ENCODE assay signal across 14 cellular contexts in genomic region chr10:62728479-62728878, GRCh38.
A peak's percentile ranks its signal among the peaks of the same experiment; 100 is the strongest.
DNase-seq lines count a peak whose midpoint lies in the region; ATAC-seq and TF ChIP-seq lines count a peak whose summit lies in the region.
"Had no signal": no experiment of that assay in that cellular context is flagged by ENCODE, and none has a peak within 500 bp of the region (broad histone marks: within the 10 kb centered on the region; RNA-seq: fewer than 3 reads in every experiment).

No MANE protein-coding gene starts in this region.

- no peak overlapping the region for H2AFZ ChIP-seq in DND-41 (ENCODE audit: low read depth, low read length)

- no peaks in the 10 kb centered on the region for H3K4me1 ChIP-seq in DND-41 (ENCODE audit: insufficient read depth, low read length)
- peaks cover under 1% of the 10 kb centered on the region for H3K4me1 ChIP-seq in adipocyte (ENCODE audit: control insufficient read depth, insufficient read depth, low read length)
- peaks cover 11% of the 10 kb centered on the region for H3K4me1 ChIP-seq in effector memory CD4-positive, alpha-beta T cell (ENCODE audit: control insufficient read depth, insufficient read depth, low read length, poor library complexity, severe bottlenecking)
- H3K4me1 ChIP-seq: BE2C had no signal

- H3K79me2 ChIP-seq in DND-41 (ENCODE audit: insufficient read depth, low read length), result no peaks in the 10 kb centered on the region

- no peaks in the 10 kb centered on the region for H3K27me3 ChIP-seq in DND-41 (ENCODE audit: insufficient read depth, low read length, poor library complexity)
- H3K27me3 ChIP-seq in adipocyte (replicated peaks; ENCODE audit: control insufficient read depth, insufficient read depth, low read length), result no peaks in the 10 kb centered on the region
- H3K27me3 ChIP-seq in effector memory CD4-positive, alpha-beta T cell (replicated peaks; ENCODE audit: control insufficient read depth, insufficient read depth, low read length, poor library complexity, severe bottlenecking), result no peaks in the 10 kb centered on the region
- H3K27me3 ChIP-seq: BE2C had no signal

- DNase-seq in AG08395 (ENCODE audit: low spot score), result peak; percentile 34
- DNase-seq in DND-41, result no peak
- DNase-seq in OCI-M1 (lab: John Stamatoyannopoulos, UW), result peak; percentile 16
- peak; percentile 11 for DNase-seq in adipocyte (ENCODE audit: low read depth)
- DNase-seq in effector memory CD4-positive, alpha-beta T cell, result no peak
- no peak for DNase-seq in activated effector memory CD4-positive, alpha-beta T cell treated with Interleukin-2 at 50 U/mL for 16 hours
- DNase-seq: BE2C; glutamatergic neuron; NCI-H1417 treated with DMSO at 0.1 percent for 48 hours; nephron progenitor cell; SHP77 treated with DMSO at 0.1 percent for 48 hours; stimulated activated CD4-positive, alpha-beta T cell treated with anti-CD3 and anti-CD28 coated beads, Interleukin-15, amount 100 ng/mL, for 24 hours had no signal

- no peak overlapping the region for H3K27ac ChIP-seq in DND-41 (ENCODE audit: low read length)
- H3K27ac ChIP-seq in effector memory CD4-positive, alpha-beta T cell (ENCODE audit: insufficient read depth, low read length, poor library complexity, severe bottlenecking), result no peak overlapping the region

- H3K4me3 ChIP-seq in DND-41 (ENCODE audit: low read depth in 1 of 2, low read length in 2 of 2) (no peak overlapping the region), adipocyte (ENCODE audit: low read length) (no peak overlapping the region)
- no peak overlapping the region for H3K4me3 ChIP-seq in effector memory CD4-positive, alpha-beta T cell (ENCODE audit: insufficient read depth, low read depth, low read length, poor library complexity, severe bottlenecking)

- H4K20me1 ChIP-seq in DND-41 (ENCODE audit: insufficient read depth, low read length), result no peaks in the 10 kb centered on the region

- TF ChIP-seq CTCF in DND-41 (IDR thresholded peaks at IDR 0.05; ENCODE audit: borderline replicate concordance, extremely low read depth, low read length, poor library complexity, severe bottlenecking), result no peak

- H3K36me3 ChIP-seq in DND-41 (ENCODE audit: insufficient read depth, low read length) (no peaks in the 10 kb centered on the region), adipocyte (ENCODE audit: control insufficient read depth, insufficient read depth, low read length, severe bottlenecking) (no peaks in the 10 kb centered on the region)
- H3K36me3 ChIP-seq in effector memory CD4-positive, alpha-beta T cell (ENCODE audit: control insufficient read depth, insufficient read depth, low read length), result no peaks in the 10 kb centered on the region
- H3K36me3 ChIP-seq: BE2C had no signal

- H3K9ac ChIP-seq in DND-41 (ENCODE audit: low read depth, low read length), result no peak overlapping the region
- no peak overlapping the region for H3K9ac ChIP-seq in adipocyte (ENCODE audit: low read length)

- ATAC-seq in DND-41 (ENCODE audit: insufficient read depth, low read depth), result peak; percentile 49; the same call in 2 of the 3 replicates
- ATAC-seq in GM18870 (IDR thresholded peaks at IDR 0.05; ENCODE audit: unreplicated experiment), result no peak
- no peak for ATAC-seq in GM21717 (IDR thresholded peaks at IDR 0.05; ENCODE audit: unreplicated experiment)

- no peaks in the 10 kb centered on the region for H3K9me3 ChIP-seq in DND-41 (ENCODE audit: insufficient read depth, low read length, severe bottlenecking)
- no peaks in the 10 kb centered on the region for H3K9me3 ChIP-seq in adipocyte (ENCODE audit: control insufficient read depth, low read length)
- H3K9me3 ChIP-seq in effector memory CD4-positive, alpha-beta T cell (ENCODE audit: control insufficient read depth, low read length), result no peaks in the 10 kb centered on the region
- H3K9me3 ChIP-seq: BE2C had no signal

- H3K4me2 ChIP-seq in DND-41 (ENCODE audit: insufficient read depth, low read length), result no peak overlapping the region

Comparison
In these comparisons a context has a peak if more than half of its experiments do, and no peak if none do; other contexts are left out.
1. DNase-seq: peak in AG08395 (single experiment), OCI-M1 (single experiment) and adipocyte (single experiment); none in DND-41 (single experiment), effector memory CD4-positive, alpha-beta T cell (0 of 3) and activated effector memory CD4-positive, alpha-beta T cell treated with Interleukin-2 at 50 U/mL for 16 hours (single experiment).